ENCODE assay signal across 8 cellular contexts in genomic region chr9:69173497-69173890, GRCh38. TPM values are rescaled to one million over a fixed set of nuclear protein-coding genes. Genes with fewer than 3 reads are reported as not detected.
DNase-seq lines count a peak whose midpoint lies in the region; ATAC-seq and TF ChIP-seq lines count a peak whose summit lies in the region.

No MANE protein-coding gene starts in this region.

- H3K27ac Mint-ChIP-seq in CD4-positive, alpha-beta T cell: no peak overlapping the region

- peaks cover 3% of the 10 kb centered on the region for H3K27me3 ChIP-seq in CD4-positive, alpha-beta T cell (ENCODE audit: control insufficient read depth, insufficient read depth, low read length)
- no peaks in the 10 kb centered on the region for H3K27me3 ChIP-seq in lung (ENCODE audit: control insufficient read depth, insufficient read depth)

- no peak for TF ChIP-seq CTCF in CD4-positive, alpha-beta T cell (IDR thresholded peaks at IDR 0.05)
- TF ChIP-seq CTCF in lung (IDR thresholded peaks at IDR 0.05; ENCODE audit: control extremely low read depth, extremely low read depth): no peak

- POLR2A ChIA-PET in CD4-positive, alpha-beta T cell (lab: Charles Lee): no interaction called here

- H3K27ac ChIP-seq in CD4-positive, alpha-beta T cell (ENCODE audit: low read depth, low read length): no peak overlapping the region
- H3K27ac ChIP-seq in angular gyrus (ENCODE audit: low read depth, low read length) (peak overlapping the region; percentile 74), lung (ENCODE audit: low read depth in 1 of 2, low read length in 1 of 2) (peak overlapping the region; percentile 90 to 94)

- H3K9me3 Mint-ChIP-seq in CD4-positive, alpha-beta T cell: no peaks in the 10 kb centered on the region

- peaks cover 46% of the 10 kb centered on the region for H3K4me1 Mint-ChIP-seq in CD4-positive, alpha-beta T cell (ENCODE audit: low read depth)

- peak overlapping the region; percentile 80 for H3K4me3 Mint-ChIP-seq in CD4-positive, alpha-beta T cell

- no peak for ATAC-seq in CD4-positive, alpha-beta T cell (ENCODE audit: poor library complexity)
- peak; percentile 11 for ATAC-seq in HG02884 (IDR thresholded peaks at IDR 0.05; ENCODE audit: unreplicated experiment)
- ATAC-seq in lung (ENCODE audit: insufficient read depth, low FRiP score): no peak
- ATAC-seq in HG03139 (IDR thresholded peaks at IDR 0.05; ENCODE audit: unreplicated experiment): no peak

- peaks cover 4% of the 10 kb centered on the region for H3K36me3 Mint-ChIP-seq in CD4-positive, alpha-beta T cell (ENCODE audit: low read depth)

- no peak overlapping the region for H3K4me3 ChIP-seq in lung

- intact Hi-C loops in CD4-positive, alpha-beta T cell (cut with DNase I, micrococcal nuclease): no loop called here
- intact Hi-C loops in posterior cingulate gyrus (cut with DNase I): no loop called here

- H3K36me3 ChIP-seq in lung (ENCODE audit: control insufficient read depth in 2 of 2, insufficient read depth in 2 of 2, low read length in 2 of 2): no peaks in the 10 kb centered on the region

- no peak for DNase-seq in CD4-positive, alpha-beta T cell
- DNase-seq in lung (ENCODE audit: low spot score) (no peak), NCI-H2081 (lab: John Stamatoyannopoulos, UW) (no peak), posterior cingulate gyrus (no peak), occipital lobe (lab: John Stamatoyannopoulos, UW) (no peak)

- peaks cover 10 to 36% of the 10 kb centered on the region in 2 donors for H3K4me1 ChIP-seq in lung (ENCODE audit: control insufficient read depth in 2 of 2, insufficient read depth in 2 of 2, low read length in 2 of 2)

- CTCF ChIA-PET in CD4-positive, alpha-beta T cell (lab: Charles Lee): no interaction called here

- H3K27me3 Mint-ChIP-seq in CD4-positive, alpha-beta T cell: peaks cover 52% of the 10 kb centered on the region

- no peaks in the 10 kb centered on the region for H3K9me3 ChIP-seq in CD4-positive, alpha-beta T cell (ENCODE audit: control insufficient read depth, low read length)
- no peaks in the 10 kb centered on the region for H3K9me3 ChIP-seq in lung (ENCODE audit: control insufficient read depth in 2 of 2, insufficient read depth in 1 of 2, low read length in 1 of 2)

- WGBS in lung, 2 donors: 7 to 13% methylated on average over 17 of the region's 17 CpGs

RNA-seq across cellular contexts. Expression of gene TJP2, which starts 0.6 kb away (rescaled TPM):
- 1 to 10 TPM; 6.3 to 8.0 TPM for total RNA-seq in CD4-positive, alpha-beta T cell
- total RNA-seq in lung (100 to 1,000 TPM; 104 to 181 TPM), occipital lobe (4.5 TPM)
- polyA plus RNA-seq in lung: 10 to 100 TPM; 39.3 to 43.2 TPM

Comparison
In these comparisons a context has a peak if more than half of its experiments do, and no peak if none do; other contexts are left out.
1. RNA of gene TJP2, which starts 0.6 kb away (total RNA-seq): 104 to 181 TPM in lung; 6.3 to 8.0 TPM in CD4-positive, alpha-beta T cell and 4.5 TPM in occipital lobe (single experiment); every median in the first group is over 10 times any median in the second.